Comparison of ENCODE assay signal across 23 cellular contexts in genomic region chr18:13281406-13281805, GRCh38.
DNase-seq lines count a peak whose midpoint lies in the region; ATAC-seq, FAIRE-seq and TF ChIP-seq lines count a peak whose summit lies in the region.
"Had no signal": no experiment of that assay in that cellular context is flagged by ENCODE, and none has a peak within 500 bp of the region (broad histone marks: within the 10 kb centered on the region; RNA-seq: fewer than 3 reads in every experiment).

No MANE protein-coding gene starts in this region.

- DNase-seq in activated CD4-positive, alpha-beta memory T cell treated with anti-CD3 and anti-CD28 coated beads for 36 hours: peak; percentile 4
- DNase-seq in activated CD4-positive, alpha-beta memory T cell treated with anti-CD3 and anti-CD28 coated beads, Interleukin-2, amount 10 ng/mL, durations not matched to agents 7 days and 5 days: no peak
- no peak for DNase-seq in astrocyte (ENCODE audit: low read depth)
- no peak for DNase-seq in naive thymus-derived CD8-positive, alpha-beta T cell
- no peak for DNase-seq in SHP77 treated with DMSO at 0.1 percent for 48 hours (lab: John Stamatoyannopoulos, UW)
- DNase-seq in C1 segment of cervical spinal cord (lab: John Stamatoyannopoulos, UW): no peak
- DNase-seq: 8988T, DMS53, GDM1, IMR-90, NCI-H1105, NCI-H146, NCI-H2029 treated with DMSO at 0.1 percent for 48 hours, NCI-H226, NCI-H510A treated with DMSO at 0.1 percent for 48 hours, NCI-H748 treated with DMSO at 0.1 percent for 48 hours, SIG-M5 had no signal

- no peak overlapping the region for H3K4me2 ChIP-seq in astrocyte (ENCODE audit: low read length)
- H3K4me2 ChIP-seq: KMS-11 had no signal

- H3K9me3 ChIP-seq in astrocyte (ENCODE audit: insufficient read depth, low read depth, low read length): no peaks in the 10 kb centered on the region

- H3K27ac Mint-ChIP-seq in activated CD4-positive, alpha-beta memory T cell treated with anti-CD3 and anti-CD28 coated beads for 36 hours: no peak overlapping the region
- H3K27ac Mint-ChIP-seq in activated CD4-positive, alpha-beta memory T cell treated with anti-CD3 and anti-CD28 coated beads, Interleukin-2, amount 10 ng/mL, durations not matched to agents 7 days and 5 days: no peak overlapping the region
- H3K27ac Mint-ChIP-seq in astrocyte (ENCODE audit: unreplicated experiment): peak overlapping the region; percentile 72
- H3K27ac Mint-ChIP-seq in naive thymus-derived CD8-positive, alpha-beta T cell: peak overlapping the region in 7 of 10 donors; percentile 38 to 97 (median 94)

- H3K4me1 ChIP-seq in astrocyte (ENCODE audit: insufficient read depth, low read length): peaks cover 14% of the 10 kb centered on the region

- peaks cover 8% of the 10 kb centered on the region for H3K36me3 Mint-ChIP-seq in activated CD4-positive, alpha-beta memory T cell treated with anti-CD3 and anti-CD28 coated beads for 36 hours
- H3K36me3 Mint-ChIP-seq in activated CD4-positive, alpha-beta memory T cell treated with anti-CD3 and anti-CD28 coated beads, Interleukin-2, amount 10 ng/mL, durations not matched to agents 7 days and 5 days (ENCODE audit: low read depth): peaks cover 17% of the 10 kb centered on the region
- peaks cover 19% of the 10 kb centered on the region for H3K36me3 Mint-ChIP-seq in astrocyte (ENCODE audit: low read depth, unreplicated experiment)
- peaks cover 0 to 2% (median 0%) of the 10 kb centered on the region in 3 donors for H3K36me3 Mint-ChIP-seq in naive thymus-derived CD8-positive, alpha-beta T cell

- no peak overlapping the region for H3K27ac ChIP-seq in astrocyte (ENCODE audit: low read depth, low read length)
- H3K27ac ChIP-seq: C4-2B, KMS-11, RWPE1 had no signal

- H2AFZ ChIP-seq in astrocyte (ENCODE audit: low read depth, low read length): no peak overlapping the region

- H4K20me1 ChIP-seq in astrocyte (ENCODE audit: insufficient read depth, low read length): no peaks in the 10 kb centered on the region

- no peaks in the 10 kb centered on the region for H3K36me3 ChIP-seq in astrocyte (ENCODE audit: insufficient read depth, low read length)

- CTCF ChIA-PET in activated CD4-positive, alpha-beta memory T cell treated with anti-CD3 and anti-CD28 coated beads for 36 hours (lab: Charles Lee): no interaction called here
- CTCF ChIA-PET in activated CD4-positive, alpha-beta memory T cell treated with anti-CD3 and anti-CD28 coated beads, Interleukin-2, amount 10 ng/mL, durations not matched to agents 7 days and 5 days (lab: Charles Lee): no interaction called here

- ATAC-seq in naive thymus-derived CD8-positive, alpha-beta T cell: no peak
- ATAC-seq in GM19324 (IDR thresholded peaks at IDR 0.05; ENCODE audit: low FRiP score, unreplicated experiment): no peak

- H3K27me3 Mint-ChIP-seq in activated CD4-positive, alpha-beta memory T cell treated with anti-CD3 and anti-CD28 coated beads for 36 hours: peaks cover 6% of the 10 kb centered on the region
- no peaks in the 10 kb centered on the region for H3K27me3 Mint-ChIP-seq in activated CD4-positive, alpha-beta memory T cell treated with anti-CD3 and anti-CD28 coated beads, Interleukin-2, amount 10 ng/mL, durations not matched to agents 7 days and 5 days
- H3K27me3 Mint-ChIP-seq in astrocyte (ENCODE audit: low read depth, unreplicated experiment): no peaks in the 10 kb centered on the region
- H3K27me3 Mint-ChIP-seq in naive thymus-derived CD8-positive, alpha-beta T cell: no peaks in the 10 kb centered on the region

- H3K9me3 Mint-ChIP-seq in activated CD4-positive, alpha-beta memory T cell treated with anti-CD3 and anti-CD28 coated beads for 36 hours: no peaks in the 10 kb centered on the region
- peaks cover 11% of the 10 kb centered on the region for H3K9me3 Mint-ChIP-seq in activated CD4-positive, alpha-beta memory T cell treated with anti-CD3 and anti-CD28 coated beads, Interleukin-2, amount 10 ng/mL, durations not matched to agents 7 days and 5 days
- peaks cover 2% of the 10 kb centered on the region for H3K9me3 Mint-ChIP-seq in astrocyte (ENCODE audit: unreplicated experiment)
- peaks cover 0 to 4% (median 0%) of the 10 kb centered on the region in 9 donors for H3K9me3 Mint-ChIP-seq in naive thymus-derived CD8-positive, alpha-beta T cell

- H3K4me3 Mint-ChIP-seq in activated CD4-positive, alpha-beta memory T cell treated with anti-CD3 and anti-CD28 coated beads for 36 hours: no peak overlapping the region
- H3K4me3 Mint-ChIP-seq in activated CD4-positive, alpha-beta memory T cell treated with anti-CD3 and anti-CD28 coated beads, Interleukin-2, amount 10 ng/mL, durations not matched to agents 7 days and 5 days: no peak overlapping the region
- H3K4me3 Mint-ChIP-seq in astrocyte (ENCODE audit: unreplicated experiment): no peak overlapping the region
- peak overlapping the region in 2 of 10 donors; percentile 27 to 37 for H3K4me3 Mint-ChIP-seq in naive thymus-derived CD8-positive, alpha-beta T cell

- H3K79me2 ChIP-seq in astrocyte (ENCODE audit: insufficient read depth, low read length): no peaks in the 10 kb centered on the region

- POLR2A ChIA-PET in activated CD4-positive, alpha-beta memory T cell treated with anti-CD3 and anti-CD28 coated beads for 36 hours (lab: Charles Lee): no interaction called here
- POLR2A ChIA-PET in activated CD4-positive, alpha-beta memory T cell treated with anti-CD3 and anti-CD28 coated beads, Interleukin-2, amount 10 ng/mL, durations not matched to agents 7 days and 5 days (lab: Charles Lee): interaction anchor here (1.2 kb wide), 1 partner anchor 62 kb away, joined by 4 read pairs; no protein-coding TSS in a partner anchor
- POLR2A ChIA-PET in naive thymus-derived CD8-positive, alpha-beta T cell (lab: Charles Lee): no interaction called here

- intact Hi-C loops in activated CD4-positive, alpha-beta memory T cell treated with anti-CD3 and anti-CD28 coated beads for 36 hours (cut with micrococcal nuclease): no loop called here

- no peak overlapping the region for H3K9ac ChIP-seq in astrocyte (ENCODE audit: low read length)
- H3K9ac ChIP-seq: KMS-11 had no signal

- peaks cover 83% of the 10 kb centered on the region for H3K4me1 Mint-ChIP-seq in activated CD4-positive, alpha-beta memory T cell treated with anti-CD3 and anti-CD28 coated beads for 36 hours (ENCODE audit: low read depth)
- peaks cover 89% of the 10 kb centered on the region for H3K4me1 Mint-ChIP-seq in activated CD4-positive, alpha-beta memory T cell treated with anti-CD3 and anti-CD28 coated beads, Interleukin-2, amount 10 ng/mL, durations not matched to agents 7 days and 5 days
- peaks cover 58% of the 10 kb centered on the region for H3K4me1 Mint-ChIP-seq in astrocyte (ENCODE audit: low read depth, unreplicated experiment)
- peaks cover 36 to 84% (median 65%) of the 10 kb centered on the region in 4 donors for H3K4me1 Mint-ChIP-seq in naive thymus-derived CD8-positive, alpha-beta T cell

- no peak for FAIRE-seq in astrocyte (lab: Jason Lieb, UNC)
- FAIRE-seq: D721Med, GM18507 had no signal

- TF ChIP-seq CTCF in astrocyte (IDR thresholded peaks at IDR 0.05; ENCODE audit: insufficient read depth, low read depth, low read length): no peak

- H3K27me3 ChIP-seq in astrocyte (ENCODE audit: insufficient read depth, low read length): no peaks in the 10 kb centered on the region

- no peak overlapping the region for H3K4me3 ChIP-seq in astrocyte (ENCODE audit: insufficient read depth, low read depth, low read length)

Comparison
In these comparisons a context has a peak if more than half of its experiments do, and no peak if none do; other contexts are left out.
1. H3K27ac Mint-ChIP-seq: peak in astrocyte (single experiment) and naive thymus-derived CD8-positive, alpha-beta T cell (7 of 10); none in activated CD4-positive, alpha-beta memory T cell treated with anti-CD3 and anti-CD28 coated beads for 36 hours (single experiment) and activated CD4-positive, alpha-beta memory T cell treated with anti-CD3 and anti-CD28 coated beads, Interleukin-2, amount 10 ng/mL, durations not matched to agents 7 days and 5 days (single experiment).